Comparison of ENCODE assay signal across 25 cellular contexts in genomic region chr6:141550471-141550870, GRCh38.
"Had no signal": no experiment of that assay in that cellular context is flagged by ENCODE, and none has a peak within 500 bp of the region (broad histone marks: within the 10 kb centered on the region; RNA-seq: fewer than 3 reads in every experiment).

No MANE protein-coding gene starts in this region.

- H3K4me1 ChIP-seq: SJCRH30 had no signal

- H3K4me3 ChIP-seq: SJCRH30 had no signal

- H3K4me2 ChIP-seq: KMS-11, SK-N-SH had no signal

- H3K4me3 Mint-ChIP-seq: activated CD8-positive, alpha-beta T cell treated with anti-CD3 and anti-CD28 coated beads, Interleukin-2, amount 10 ng/mL, durations not matched to agents 7 days and 5 days; activated naive CD8-positive, alpha-beta T cell treated with anti-CD3 and anti-CD28 coated beads, Interleukin-2, amount 50 U/mL, for 24 hours; activated T-cell treated with anti-CD3 and anti-CD28 coated beads, Interleukin-2, amount 50 U/mL, for 4 hours; brain had no signal

- FAIRE-seq: astrocyte had no signal

- H3K9ac ChIP-seq: KMS-11, SK-N-SH had no signal

- DNase-seq: activated CD4-positive, alpha-beta T cell treated with anti-CD3 and anti-CD28 coated beads for 48 hours; activated CD4-positive, alpha-beta T cell treated with anti-CD3 and anti-CD28 coated beads, Interleukin-2, amount 50 U/mL, for 4 hours; activated CD8-positive, alpha-beta memory T cell treated with anti-CD3 and anti-CD28 coated beads, Interleukin-2, amount 50 U/mL, for 48 hours; activated CD8-positive, alpha-beta T cell treated with anti-CD3 and anti-CD28 coated beads, Interleukin-2, amount 10 ng/mL, durations not matched to agents 7 days and 5 days; activated effector memory CD4-positive, alpha-beta T cell treated with anti-CD3 and anti-CD28 coated beads, Interleukin-2, amount 50 U/mL, for 16 hours; activated naive CD4-positive, alpha-beta T cell treated with Interleukin-2 at 50 U/mL for 16 hours; activated naive CD8-positive, alpha-beta T cell treated with anti-CD3 and anti-CD28 coated beads, Interleukin-2, amount 50 U/mL, for 24 hours; activated T-cell treated with anti-CD3 and anti-CD28 coated beads, Interleukin-2, amount 50 U/mL, for 4 hours; amniotic stem cell; MM.1S; NCI-H1105; NCI-H1436; NCI-H1694 treated with DMSO at 0.1 percent for 48 hours; NCI-H2029 treated with DMSO at 0.1 percent for 48 hours; NCI-H345; NCI-H510A; NCI-H526 treated with DMSO at 0.1 percent for 48 hours; NK-92 treated with Interleukin-12 subunit alpha and Interleukin-12 subunit beta, amount 100 ng/mL, for 24 hours; RPMI8226; SJCRH30; SK-N-SH; T-helper 1 cell had no signal

- H3K27ac ChIP-seq: KMS-11, SJCRH30 had no signal

- H3K4me1 Mint-ChIP-seq: brain had no signal

- H3K27me3 ChIP-seq: SJCRH30 had no signal

- H3K27ac Mint-ChIP-seq: activated CD8-positive, alpha-beta T cell treated with anti-CD3 and anti-CD28 coated beads, Interleukin-2, amount 10 ng/mL, durations not matched to agents 7 days and 5 days; activated naive CD8-positive, alpha-beta T cell treated with anti-CD3 and anti-CD28 coated beads, Interleukin-2, amount 50 U/mL, for 24 hours; brain had no signal

- H3K36me3 ChIP-seq: SJCRH30 had no signal

- H3K27me3 Mint-ChIP-seq: activated naive CD8-positive, alpha-beta T cell treated with anti-CD3 and anti-CD28 coated beads, Interleukin-2, amount 50 U/mL, for 24 hours had no signal
